ENCODE assay signal across 33 cellular contexts in the genomic region with DNA sequence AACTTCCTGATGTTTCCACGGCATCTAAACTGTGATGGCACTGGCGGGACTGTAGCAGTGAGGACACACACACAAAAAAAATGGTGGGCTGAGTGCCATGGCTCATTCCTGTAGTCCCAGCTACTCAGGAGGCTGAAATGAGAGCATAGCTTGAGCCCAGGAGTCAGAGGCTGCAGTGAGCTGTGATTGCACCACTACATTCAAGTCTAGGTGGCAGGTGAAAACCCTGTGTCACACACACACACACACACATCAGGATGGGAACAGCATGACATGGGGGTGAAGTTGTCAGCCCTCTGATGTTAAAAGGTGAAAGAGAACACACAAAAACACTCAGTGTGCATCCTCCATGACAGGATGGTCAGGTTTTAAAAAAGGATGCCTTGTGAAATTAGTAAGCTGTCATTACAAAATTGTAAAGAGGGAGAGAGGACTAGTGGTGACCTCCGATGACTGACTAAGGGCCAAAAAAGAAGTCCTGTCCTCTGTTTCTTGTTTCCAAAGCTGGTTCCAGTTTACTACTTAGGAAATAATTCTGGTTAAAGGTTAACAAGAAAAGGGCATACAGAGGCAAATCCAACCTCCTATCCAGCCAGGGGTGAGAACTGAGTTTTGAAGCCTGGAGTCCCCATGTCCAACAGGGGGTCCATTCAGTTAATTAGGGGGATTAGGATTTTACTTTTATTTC.
DNase-seq lines count a peak whose midpoint lies in the region; ATAC-seq, FAIRE-seq and TF ChIP-seq lines count a peak whose summit lies in the region.
"Had no signal": no experiment of that assay in that cellular context is flagged by ENCODE, and none has a peak within 500 bp of the region (broad histone marks: within the 10 kb centered on the region; RNA-seq: fewer than 3 reads in every experiment).

No MANE protein-coding gene starts in this region.

- H2AFZ ChIP-seq in HepG2 (ENCODE audit: low read length): no peak overlapping the region

- peak; percentile 85 for ATAC-seq in left lobe of liver
- ATAC-seq in HepG2: no peak
- no peak for ATAC-seq in GM19463 (IDR thresholded peaks at IDR 0.05; ENCODE audit: unreplicated experiment)
- no peak for ATAC-seq in GM19395 (IDR thresholded peaks at IDR 0.05; ENCODE audit: unreplicated experiment)
- ATAC-seq: A549; CD8-positive, alpha-beta T cell had no signal

- CTCF ChIA-PET in HepG2 (lab: Yijun Ruan, JAX; ENCODE audit: low intra/inter-chr PET ratio, low total read pairs): no interaction called here

- no peak for TF ChIP-seq CTCF in HepG2 (CRISPR knock-in tag; IDR thresholded peaks at IDR 0.05)

- in situ Hi-C loops in HepG2 (cut with HindIII; ENCODE audit: extremely low pct_ligation_motif_present, low pct_unique_long_range_greater_than_20kb): no loop called here

- H3K4me1 ChIP-seq in HepG2 (ENCODE audit: insufficient read depth, low read length): peaks cover 40% of the 10 kb centered on the region
- H3K4me1 ChIP-seq: A549; BE2C; BLaER1; BLaER1 treated with 17β-estradiol and CSF1 and Interleukin-3, amounts not matched to agents 10 nM and 100 nM; Caco-2 had no signal

- H3K27me3 ChIP-seq in HepG2 (ENCODE audit: control insufficient read depth in 1 of 2, insufficient read depth in 2 of 2, low read length in 2 of 2): no peaks in the 10 kb centered on the region
- H3K27me3 ChIP-seq: BE2C; BLaER1; BLaER1 treated with 17β-estradiol and CSF1 and Interleukin-3, amounts not matched to agents 10 nM and 100 nM had no signal

- no peaks in the 10 kb centered on the region for H4K20me1 ChIP-seq in HepG2 (ENCODE audit: insufficient read depth, low read length)
- H4K20me1 ChIP-seq: BLaER1; BLaER1 treated with 17β-estradiol and CSF1 and Interleukin-3, amounts not matched to agents 10 nM and 100 nM had no signal

- DNase-seq in left lobe of liver (ENCODE audit: low spot score): peak; percentile 43
- no peak for DNase-seq in HepG2 (ENCODE audit: low spot score)
- peak; percentile 26 for DNase-seq in renal cortical epithelial cell (ENCODE audit: low read depth)
- no peak for DNase-seq in DMS114 treated with DMSO at 0.1 percent for 48 hours (lab: John Stamatoyannopoulos, UW; ENCODE audit: unreplicated experiment)
- DNase-seq: 8988T; ACHN; AML-193; BE2C; C1 segment of cervical spinal cord; Caco-2; Calu3; CD4-positive, alpha-beta memory T cell; CD4-positive, alpha-beta T cell; CD4-positive, CD25-positive, alpha-beta regulatory T cell; CD8-positive, alpha-beta memory T cell; CD8-positive, alpha-beta T cell; COR-L47; DMS 273 treated with DMSO at 0.1 percent for 48 hours; DMS153; DMS53; DMS79; DMS79 treated with DMSO at 0.1 percent for 48 hours; DND-41; EL had no signal

- intact Hi-C loops in HepG2 (cut with micrococcal nuclease; ENCODE audit: unreplicated experiment): no loop called here

- no peak overlapping the region for H3K27ac ChIP-seq in HepG2 (ENCODE audit: extremely low read length, insufficient read depth, low read length)
- H3K27ac ChIP-seq: 22Rv1; A549; BLaER1; BLaER1 treated with 17β-estradiol and CSF1 and Interleukin-3, amounts not matched to agents 10 nM and 100 nM; C4-2B had no signal

- no peaks in the 10 kb centered on the region for H3K79me2 ChIP-seq in HepG2 (ENCODE audit: insufficient read depth, low read length)

- no peak overlapping the region for H3K4me3 ChIP-seq in HepG2 (replicated peaks in 1 of 3; ENCODE audit: insufficient read depth in 1 of 3, low read depth in 2 of 3, low read length in 3 of 3)
- H3K4me3 ChIP-seq: A549; BLaER1; BLaER1 treated with 17β-estradiol and CSF1 and Interleukin-3, amounts not matched to agents 10 nM and 100 nM had no signal

- H3K36me3 ChIP-seq in HepG2 (replicated peaks in 1 of 2; ENCODE audit: control insufficient read depth in 1 of 2, insufficient read depth in 2 of 2, low read length in 2 of 2): no peaks in the 10 kb centered on the region
- H3K36me3 ChIP-seq: BE2C; BLaER1; BLaER1 treated with 17β-estradiol and CSF1 and Interleukin-3, amounts not matched to agents 10 nM and 100 nM had no signal

- H3K4me2 ChIP-seq in HepG2 (ENCODE audit: low read depth, low read length): no peak overlapping the region
- H3K4me2 ChIP-seq: A549; BLaER1; BLaER1 treated with 17β-estradiol and CSF1 and Interleukin-3, amounts not matched to agents 10 nM and 100 nM had no signal

- no peak overlapping the region for H3K9ac ChIP-seq in HepG2 (ENCODE audit: insufficient read depth, low read depth, low read length)
- H3K9ac ChIP-seq: BLaER1; BLaER1 treated with 17β-estradiol and CSF1 and Interleukin-3, amounts not matched to agents 10 nM and 100 nM had no signal

- WGBS in HepG2 (ENCODE audit: low lambda C conversion rate): 50% methylated on average over 2 of the region's 3 CpGs

- no peak for TF ChIP-seq EP300 in HepG2 (IDR thresholded peaks at IDR 0.05; ENCODE audit: low read depth in 2 of 2, low read length in 2 of 2)
- no peak for TF ChIP-seq EP300 in HepG2 (CRISPR knock-in tag; IDR thresholded peaks at IDR 0.05; ENCODE audit: borderline replicate concordance)

- peak; percentile 48 for FAIRE-seq in HepG2 (lab: Jason Lieb, UNC)
- FAIRE-seq: A204.1, A549, D721Med had no signal

- no peak for TF ChIP-seq POLR2A in HepG2 (IDR thresholded peaks at IDR 0.05; ENCODE audit: insufficient read depth in 1 of 2, low read depth in 2 of 2, low read length in 2 of 2)

- POLR2A ChIA-PET in HepG2 (lab: Yijun Ruan, JAX): no interaction called here

- H3K9me3 ChIP-seq in HepG2 (ENCODE audit: low read length): no peaks in the 10 kb centered on the region
- H3K9me3 ChIP-seq: A549; BE2C; BLaER1; BLaER1 treated with 17β-estradiol and CSF1 and Interleukin-3, amounts not matched to agents 10 nM and 100 nM; Caco-2 had no signal

- no TSS peak for BruUV-seq in HepG2 (replicated peaks; lab: Mats Ljungman, UMichigan)

- TF ChIP-seq RAD21 in HepG2 (CRISPR knock-in tag; IDR thresholded peaks at IDR 0.05): no peak

TF ChIP-seq in HepG2, 621 proteins besides CTCF, POLR2A, EP300 and RAD21:
- TF ChIP-seq ZFP36 (IDR thresholded peaks at IDR 0.05; ENCODE audit: borderline replicate concordance, low read depth, low read length, partially characterized antibody): no peak
- no peak for TF ChIP-seq PHF8 (CRISPR knock-in tag; IDR thresholded peaks at IDR 0.05)
- TF ChIP-seq SALL1 (CRISPR knock-in tag; IDR thresholded peaks at IDR 0.05): no peak
- TF ChIP-seq YEATS4 (CRISPR knock-in tag; IDR thresholded peaks at IDR 0.05; ENCODE audit: borderline replicate concordance): no peak
- no peak for TF ChIP-seq REXO4 (CRISPR knock-in tag; IDR thresholded peaks at IDR 0.05; ENCODE audit: borderline replicate concordance)
- TF ChIP-seq SOX5 (CRISPR knock-in tag; IDR thresholded peaks at IDR 0.05; ENCODE audit: borderline replicate concordance): no peak
- no peak for TF ChIP-seq ZSCAN25 (CRISPR knock-in tag; IDR thresholded peaks at IDR 0.05)

Comparison
In these comparisons a context has a peak if more than half of its experiments do, and no peak if none do; other contexts are left out.
1. DNase-seq: peak in left lobe of liver (single experiment) and renal cortical epithelial cell (single experiment); none in HepG2 (single experiment) and DMS114 treated with DMSO at 0.1 percent for 48 hours (single experiment).